19 cellular contexts compared by ENCODE assay signal in the genomic region with DNA sequence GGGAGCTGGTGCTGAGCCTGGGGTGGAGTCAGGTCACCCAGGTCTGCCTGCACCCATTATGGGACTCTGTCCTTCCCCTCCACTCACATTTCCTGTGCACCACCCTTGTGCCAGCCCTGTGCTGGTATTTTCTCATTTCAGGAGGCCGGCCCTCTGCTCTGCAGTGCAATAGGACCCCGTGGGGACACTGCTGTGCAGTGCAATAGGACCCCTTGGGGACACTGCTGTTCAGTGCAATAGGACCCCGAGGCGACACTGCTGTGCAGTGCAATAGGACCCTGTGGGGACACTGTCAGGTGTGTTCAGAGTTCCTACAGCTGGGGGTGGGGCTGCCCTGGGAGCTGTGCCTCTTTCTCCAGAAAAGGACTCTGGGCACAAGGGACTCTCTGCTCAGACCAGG. TPM values are rescaled to one million over a fixed set of nuclear protein-coding genes. Genes with fewer than 3 reads are reported as not detected.
A peak's percentile ranks its signal among the peaks of the same experiment; 100 is the strongest.
DNase-seq lines count a peak whose midpoint lies in the region; ATAC-seq, FAIRE-seq and TF ChIP-seq lines count a peak whose summit lies in the region.
"Had no signal": no experiment of that assay in that cellular context is flagged by ENCODE, and none has a peak within 500 bp of the region (broad histone marks: within the 10 kb centered on the region; RNA-seq: fewer than 3 reads in every experiment).

No MANE protein-coding gene starts in this region.

- in situ Hi-C loops in HepG2 (cut with HindIII; ENCODE audit: extremely low pct_ligation_motif_present, low pct_unique_long_range_greater_than_20kb) (no loop called here), K562 (cut with MboI) (no loop called here)

- no peaks in the 10 kb centered on the region for H3K36me3 ChIP-seq in HepG2 (replicated peaks in 1 of 2; ENCODE audit: control insufficient read depth in 1 of 2, insufficient read depth in 2 of 2, low read length in 2 of 2)
- H3K36me3 ChIP-seq in right lobe of liver = no peaks in the 10 kb centered on the region
- no peaks in the 10 kb centered on the region for H3K36me3 ChIP-seq in Loucy (ENCODE audit: insufficient read depth, low read length)
- H3K36me3 ChIP-seq in K562 (ENCODE audit: control insufficient read depth, insufficient read depth, low read length) = no peaks in the 10 kb centered on the region
- H3K36me3 ChIP-seq: BLaER1 treated with 17β-estradiol and CSF1 and Interleukin-3, amounts not matched to agents 10 nM and 100 nM had no signal

- peaks cover 11 to 70% of the 10 kb centered on the region in 2 experiments for H3K27me3 ChIP-seq in HepG2 (ENCODE audit: control insufficient read depth in 1 of 2, insufficient read depth in 2 of 2, low read length in 2 of 2)
- H3K27me3 ChIP-seq in right lobe of liver = no peaks in the 10 kb centered on the region
- no peaks in the 10 kb centered on the region for H3K27me3 ChIP-seq in Loucy (ENCODE audit: insufficient read depth, low read length, poor library complexity, severe bottlenecking)
- peaks cover 2 to 20% of the 10 kb centered on the region in 2 experiments; a peak in 3 of 5 replicates for H3K27me3 ChIP-seq in K562 (ENCODE audit: control insufficient read depth in 2 of 2, insufficient read depth in 2 of 2, low read length in 2 of 2)

- TF ChIP-seq EP300 in HepG2 (IDR thresholded peaks at IDR 0.05; ENCODE audit: low read depth in 2 of 2, low read length in 2 of 2) (no peak), HepG2 (CRISPR knock-in tag; IDR thresholded peaks at IDR 0.05; ENCODE audit: borderline replicate concordance) (no peak), K562 (IDR thresholded peaks at IDR 0.05; ENCODE audit: low read length) (no peak)

- peak; percentile 17 for ATAC-seq in HepG2
- ATAC-seq in right lobe of liver = no peak
- ATAC-seq in K562 = peak; percentile 12; the same call in 2 of the 3 replicates
- ATAC-seq: GM12878 had no signal

- H3K4me2 ChIP-seq in HepG2 (ENCODE audit: low read depth, low read length) = no peak overlapping the region
- H3K4me2 ChIP-seq in Loucy (ENCODE audit: low read depth, low read length, poor library complexity, severe bottlenecking) = no peak overlapping the region
- H3K4me2 ChIP-seq in K562 (ENCODE audit: insufficient read depth, low read length) = no peak overlapping the region
- H3K4me2 ChIP-seq: BLaER1 treated with 17β-estradiol and CSF1 and Interleukin-3, amounts not matched to agents 10 nM and 100 nM had no signal

- BruUV-seq in HepG2 (replicated peaks; lab: Mats Ljungman, UMichigan) (no TSS peak), K562 (replicated peaks; lab: Mats Ljungman, UMichigan) (no TSS peak)

- no peak for DNase-seq in HepG2 (ENCODE audit: low spot score)
- DNase-seq in right lobe of liver = no peak
- DNase-seq in K562 (ENCODE audit: extremely low read depth in 1 of 4, low spot score in 3 of 4) = no peak
- DNase-seq in HEK293T (ENCODE audit: extremely low spot score) = no peak
- DNase-seq in DMS114 treated with DMSO at 0.1 percent for 48 hours (lab: John Stamatoyannopoulos, UW; ENCODE audit: unreplicated experiment) = no peak
- no peak for DNase-seq in retina
- DNase-seq: ACHN; CD4-positive, CD25-positive, alpha-beta regulatory T cell; DMS79; GM23248; H9; HFFc6 had no signal

- POLR2A ChIA-PET in HepG2 (lab: Yijun Ruan, JAX) (no interaction called here), K562 (lab: Yijun Ruan, JAX) (interaction anchor here (0.6 to 1.2 kb wide), 3 partner anchors 20 to 69 kb away, joined by 3 to 4 read pairs (median 3); no protein-coding TSS in a partner anchor), HEK293T (lab: Yijun Ruan, JAX) (interaction anchor here (0.8 kb wide), 1 partner anchor 29 kb away, joined by 3 read pairs; no protein-coding TSS in a partner anchor)

- no peaks in the 10 kb centered on the region for H3F3A ChIP-seq in Loucy (ENCODE audit: low read depth)

- no peaks in the 10 kb centered on the region for H4K20me1 ChIP-seq in HepG2 (ENCODE audit: insufficient read depth, low read length)
- H4K20me1 ChIP-seq in Loucy (ENCODE audit: insufficient read depth, low read length, poor library complexity, severe bottlenecking) = no peaks in the 10 kb centered on the region
- H4K20me1 ChIP-seq in K562 (replicated peaks; ENCODE audit: control insufficient read depth, insufficient read depth, low read length) = no peaks in the 10 kb centered on the region

- H3K9me3 ChIP-seq in HepG2 (ENCODE audit: low read length) = no peaks in the 10 kb centered on the region
- H3K9me3 ChIP-seq in right lobe of liver = no peaks in the 10 kb centered on the region
- H3K9me3 ChIP-seq in Loucy (ENCODE audit: insufficient read depth, low read depth, low read length) = no peaks in the 10 kb centered on the region
- no peaks in the 10 kb centered on the region for H3K9me3 ChIP-seq in K562 (replicated peaks; ENCODE audit: control insufficient read depth, insufficient read depth, low read depth, low read length)
- H3K9me3 ChIP-seq: BLaER1 treated with 17β-estradiol and CSF1 and Interleukin-3, amounts not matched to agents 10 nM and 100 nM had no signal

- FAIRE-seq in HepG2 (lab: Jason Lieb, UNC) (no peak), K562 (lab: Jason Lieb, UNC) (no peak)
- FAIRE-seq: GM12878, GM18507 had no signal

- no peak overlapping the region for H3K9ac ChIP-seq in HepG2 (ENCODE audit: insufficient read depth, low read depth, low read length)
- H3K9ac ChIP-seq in Loucy (ENCODE audit: low read depth, low read length, poor library complexity, severe bottlenecking) = no peak overlapping the region
- H3K9ac ChIP-seq in K562 (ENCODE audit: insufficient read depth in 1 of 2, low read depth in 2 of 2, low read length in 2 of 2) = peak overlapping the region in 1 of 2 experiments; percentile 64; a peak in 2 of 4 replicates
- H3K9ac ChIP-seq: BLaER1 treated with 17β-estradiol and CSF1 and Interleukin-3, amounts not matched to agents 10 nM and 100 nM; GM23248 had no signal

- 0% methylated on average over 1 of the region's 4 CpGs for WGBS in HepG2 (ENCODE audit: low lambda C conversion rate)
- 60% methylated on average over 1 of the region's 4 CpGs for WGBS in right lobe of liver (ENCODE audit: insufficient coverage, low coverage, low lambda C conversion rate, missing lambda C conversion rate)
- 2% methylated on average over 4 of the region's 4 CpGs for WGBS in K562 (ENCODE audit: insufficient coverage, low coverage, missing lambda C conversion rate)

- CTCF ChIA-PET in HepG2 (lab: Yijun Ruan, JAX; ENCODE audit: low intra/inter-chr PET ratio, low total read pairs) = no interaction called here
- CTCF ChIA-PET in K562 (lab: Yijun Ruan, JAX; ENCODE audit: low intra/inter-chr PET ratio) = no interaction called here
- CTCF ChIA-PET in HEK293T (lab: Yijun Ruan, JAX) = interaction anchor here (0.9 kb wide), 1 partner anchor 11 kb away, joined by 3 read pairs; no protein-coding TSS in a partner anchor

- no peak overlapping the region for H2AFZ ChIP-seq in HepG2 (ENCODE audit: low read length)
- peak overlapping the region; percentile 57; the same call in 1 of the 2 replicates for H2AFZ ChIP-seq in Loucy (ENCODE audit: low read length)
- H2AFZ ChIP-seq in K562 (ENCODE audit: low read depth, low read length) = no peak overlapping the region
- H2AFZ ChIP-seq: GM23248 had no signal

- no peaks in the 10 kb centered on the region for H3K79me2 ChIP-seq in HepG2 (ENCODE audit: insufficient read depth, low read length)
- H3K79me2 ChIP-seq in Loucy (ENCODE audit: insufficient read depth, low read length) = no peaks in the 10 kb centered on the region
- H3K79me2 ChIP-seq in K562 (ENCODE audit: control insufficient read depth, insufficient read depth, low read length) = no peaks in the 10 kb centered on the region

- intact Hi-C loops in HepG2 (cut with micrococcal nuclease; ENCODE audit: unreplicated experiment) (no loop called here), right lobe of liver (cut with DNase I) (no loop called here), K562 (cut with micrococcal nuclease) (no loop called here)

- no peaks in the 10 kb centered on the region for H3K9me1 ChIP-seq in K562 (ENCODE audit: control insufficient read depth, insufficient read depth, low read length)

- H3K4me3 ChIP-seq in HepG2 (replicated peaks in 1 of 3; ENCODE audit: insufficient read depth in 1 of 3, low read depth in 2 of 3, low read length in 3 of 3) (no peak overlapping the region), right lobe of liver (no peak overlapping the region), Loucy (ENCODE audit: low read length, poor library complexity, severe bottlenecking) (no peak overlapping the region), K562 (no peak overlapping the region)
- H3K4me3 ChIP-seq: BLaER1 treated with 17β-estradiol and CSF1 and Interleukin-3, amounts not matched to agents 10 nM and 100 nM; GM12878; GM23248 had no signal

- TF ChIP-seq CTCF in HepG2 (CRISPR knock-in tag; IDR thresholded peaks at IDR 0.05) (no peak), right lobe of liver (IDR thresholded peaks at IDR 0.05) (no peak), Loucy (conservative IDR thresholded peaks at IDR 0.05; ENCODE audit: low read length) (no peak), K562 (IDR thresholded peaks at IDR 0.05 in 2 of 3, conservative IDR thresholded peaks at IDR 0.05 in 1 of 3; ENCODE audit: insufficient read depth in 2 of 3, low read depth in 1 of 3, low read length in 3 of 3) (no peak)

- no peak overlapping the region for H3K27ac ChIP-seq in HepG2 (ENCODE audit: extremely low read length, insufficient read depth, low read length)
- no peak overlapping the region for H3K27ac ChIP-seq in right lobe of liver
- H3K27ac ChIP-seq in K562 (ENCODE audit: extremely low read depth, low read depth, low read length) = no peak overlapping the region
- H3K27ac ChIP-seq: BLaER1 treated with 17β-estradiol and CSF1 and Interleukin-3, amounts not matched to agents 10 nM and 100 nM; GM23248; HL-60 had no signal

- no peaks in the 10 kb centered on the region for H3K4me1 ChIP-seq in HepG2 (ENCODE audit: insufficient read depth, low read length)
- no peaks in the 10 kb centered on the region for H3K4me1 ChIP-seq in right lobe of liver
- H3K4me1 ChIP-seq in Loucy (ENCODE audit: insufficient read depth, low read length, poor library complexity, severe bottlenecking) = no peaks in the 10 kb centered on the region
- H3K4me1 ChIP-seq in K562 (replicated peaks in 1 of 2; ENCODE audit: control insufficient read depth in 2 of 2, insufficient read depth in 2 of 2, low read length in 2 of 2) = peaks cover 17 to 39% of the 10 kb centered on the region in 2 experiments
- H3K4me1 ChIP-seq: BLaER1 treated with 17β-estradiol and CSF1 and Interleukin-3, amounts not matched to agents 10 nM and 100 nM had no signal

- H3K9me2 ChIP-seq in Loucy (replicated peaks; ENCODE audit: low read depth, low read length) = no peaks in the 10 kb centered on the region

- TF ChIP-seq POLR2A in HepG2 (IDR thresholded peaks at IDR 0.05; ENCODE audit: insufficient read depth in 1 of 2, low read depth in 2 of 2, low read length in 2 of 2) (no peak), right lobe of liver (IDR thresholded peaks at IDR 0.05) (no peak), K562 (conservative IDR thresholded peaks at IDR 0.05) (no peak)

- no peak for TF ChIP-seq RAD21 in HepG2 (CRISPR knock-in tag; IDR thresholded peaks at IDR 0.05)
- no peak for TF ChIP-seq RAD21 in K562 (CRISPR knock-in tag; conservative IDR thresholded peaks at IDR 0.05 in 1 of 2, IDR thresholded peaks at IDR 0.05 in 1 of 2)

RNA-seq across cellular contexts. Expression of a gene that starts 36.2 kb away (rescaled TPM):
- total RNA-seq in HepG2 (2016; rRNA removed; fragmentation: Illumina TruSeq; extraction: Trizol) (not detected in 2 replicates), right lobe of liver (not detected), K562 (2014; rRNA removed) (0.86 and 1.2 TPM in 2 replicates), K562 (2014; rRNA removed; fragmentation: Illumina TruSeq; extraction: Trizol) (0.55 and 0.64 TPM in 2 replicates), K562 (2015; rRNA removed; fragmentation: Illumina TruSeq; extraction: Trizol) (0.79 and 1.0 TPM in 2 replicates), K562 (2021) (2.5 and 3.8 TPM in 2 replicates)
- not detected in 2 replicates for total RNA-seq in HepG2 (2016; cell fraction: cytosol; rRNA removed; fragmentation: Illumina TruSeq; extraction: Trizol; ENCODE audit: low read depth)
- total RNA-seq in HepG2 (2016; cell fraction: insoluble cytoplasmic fraction; rRNA removed; fragmentation: Illumina TruSeq; extraction: Trizol) = not detected in 2 replicates
- not detected in 2 replicates for total RNA-seq in HepG2 (2016; cell fraction: membrane; rRNA removed; fragmentation: Illumina TruSeq; extraction: Trizol)
- total RNA-seq in HepG2 (2016; cell fraction: nucleus; rRNA removed; fragmentation: Illumina TruSeq; extraction: Trizol) = not detected in 2 replicates
- polyA plus RNA-seq in HepG2 (2011; rRNA removed) (not detected in 2 replicates), K562 (2011; rRNA removed) (4.3 and 10.7 TPM in 2 replicates), K562 (2014; fragmentation: Illumina TruSeq; extraction: Trizol) (1.6 and 2.4 TPM in 2 replicates), K562 (2014; fragmentation: Nextera tagmentation; extraction: Ambion mirVana) (under 1 TPM; 0.25 to 0.37 TPM), K562 (2014; rRNA removed) (2.3 and 3.4 TPM in 2 replicates)
- polyA plus RNA-seq in HepG2 (2011; cell fraction: cytosol; rRNA removed) = not detected in 2 replicates
- polyA plus RNA-seq in HepG2 (2011; cell fraction: nucleus; rRNA removed) = not detected in 2 replicates
- not detected in 2 replicates for polyA plus RNA-seq in HepG2 (2012)
- not detected in 2 replicates for polyA plus RNA-seq in HepG2 (2016; cell fraction: cytosol; fragmentation: Illumina TruSeq; extraction: Trizol; ENCODE audit: low read depth)
- polyA plus RNA-seq in HepG2 (2016; cell fraction: insoluble cytoplasmic fraction; fragmentation: Illumina TruSeq; extraction: Trizol; ENCODE audit: low read depth) = not detected in 2 replicates
- polyA plus RNA-seq in HepG2 (2016; cell fraction: membrane; fragmentation: Illumina TruSeq; extraction: Trizol; ENCODE audit: low read depth) = not detected in 2 replicates
- not detected in 2 replicates for polyA plus RNA-seq in HepG2 (2016; cell fraction: nucleus; fragmentation: Illumina TruSeq; extraction: Trizol; ENCODE audit: insufficient read depth, low read depth)
- polyA minus RNA-seq in HepG2 (2011; rRNA and poly(A)+ RNA removed; ENCODE audit: low replicate concordance) = 1.9 TPM in 1 of 2 replicates, not detected in the other
- polyA minus RNA-seq in HepG2 (2011; cell fraction: cytosol; rRNA and poly(A)+ RNA removed) = not detected in 2 replicates
- polyA minus RNA-seq in HepG2 (2011; cell fraction: nucleus; rRNA and poly(A)+ RNA removed) = not detected in 2 replicates
- 5.4 and 9.4 TPM in 2 replicates for total RNA-seq in K562 (2011; cell fraction: chromatin; rRNA removed; ENCODE audit: low replicate concordance)
- 7.1 and 8.2 TPM in 2 replicates for total RNA-seq in K562 (2011; cell fraction: nucleolus; rRNA removed)
- 7.4 and 7.9 TPM in 2 replicates for total RNA-seq in K562 (2011; cell fraction: nucleoplasm; rRNA removed)
- polyA plus RNA-seq in K562 (2011; cell fraction: cytosol; rRNA removed) = 5.9 and 9.6 TPM in 2 replicates
- polyA plus RNA-seq in K562 (2011; cell fraction: nucleus; rRNA removed) = 16.2 and 16.5 TPM in 2 replicates
- polyA plus RNA-seq in K562 (2012) = 2.5 and 4.8 TPM in 2 replicates
- polyA minus RNA-seq in K562 (2011; rRNA and poly(A)+ RNA removed) = 2.5 and 3.5 TPM in 2 replicates
- polyA minus RNA-seq in K562 (2011; cell fraction: cytosol; rRNA and poly(A)+ RNA removed) = 1.7 and 6.7 TPM in 2 replicates
- 1.9 and 3.8 TPM in 2 replicates for polyA minus RNA-seq in K562 (2011; cell fraction: nucleus; rRNA and poly(A)+ RNA removed)
- total RNA-seq: CD4-positive, CD25-positive, alpha-beta regulatory T cell; GM12878; GM23248; HFFc6 had no signal
- polyA plus RNA-seq: CD4-positive, CD25-positive, alpha-beta regulatory T cell; GM23248 had no signal

RNA-seq across cellular contexts. Expression of a gene that starts 59.3 kb away (rescaled TPM):
- total RNA-seq in HepG2 (2016; rRNA removed; fragmentation: Illumina TruSeq; extraction: Trizol) = 1.5 and 11.0 TPM in 2 replicates
- total RNA-seq in HepG2 (2016; cell fraction: cytosol; rRNA removed; fragmentation: Illumina TruSeq; extraction: Trizol; ENCODE audit: low read depth) = 0.81 and 1.3 TPM in 2 replicates
- 2.5 and 10.2 TPM in 2 replicates for total RNA-seq in HepG2 (2016; cell fraction: insoluble cytoplasmic fraction; rRNA removed; fragmentation: Illumina TruSeq; extraction: Trizol)
- 1.7 and 2.5 TPM in 2 replicates for total RNA-seq in HepG2 (2016; cell fraction: membrane; rRNA removed; fragmentation: Illumina TruSeq; extraction: Trizol)
- total RNA-seq in HepG2 (2016; cell fraction: nucleus; rRNA removed; fragmentation: Illumina TruSeq; extraction: Trizol) = 15.1 and 16.3 TPM in 2 replicates
- polyA plus RNA-seq in HepG2 (2011; rRNA removed) = 5.4 and 7.3 TPM in 2 replicates
- 2.5 TPM in 2 replicates for polyA plus RNA-seq in HepG2 (2011; cell fraction: cytosol; rRNA removed)
- 64.9 and 80.8 TPM in 2 replicates for polyA plus RNA-seq in HepG2 (2011; cell fraction: nucleus; rRNA removed)
- 5.2 and 6.0 TPM in 2 replicates for polyA plus RNA-seq in HepG2 (2012)
- polyA plus RNA-seq in HepG2 (2016; cell fraction: cytosol; fragmentation: Illumina TruSeq; extraction: Trizol; ENCODE audit: low read depth) = 0.85 and 1.2 TPM in 2 replicates
- 1.3 and 2.2 TPM in 2 replicates for polyA plus RNA-seq in HepG2 (2016; cell fraction: insoluble cytoplasmic fraction; fragmentation: Illumina TruSeq; extraction: Trizol; ENCODE audit: low read depth)
- 1.0 and 1.2 TPM in 2 replicates for polyA plus RNA-seq in HepG2 (2016; cell fraction: membrane; fragmentation: Illumina TruSeq; extraction: Trizol; ENCODE audit: low read depth)
- polyA plus RNA-seq in HepG2 (2016; cell fraction: nucleus; fragmentation: Illumina TruSeq; extraction: Trizol; ENCODE audit: insufficient read depth, low read depth) = 32.6 and 35.3 TPM in 2 replicates
- 0.47 and 3.4 TPM in 2 replicates for polyA minus RNA-seq in HepG2 (2011; rRNA and poly(A)+ RNA removed; ENCODE audit: low replicate concordance)
- 1.4 and 1.7 TPM in 2 replicates for polyA minus RNA-seq in HepG2 (2011; cell fraction: cytosol; rRNA and poly(A)+ RNA removed)
- polyA minus RNA-seq in HepG2 (2011; cell fraction: nucleus; rRNA and poly(A)+ RNA removed) = 11.1 and 15.8 TPM in 2 replicates
- total RNA-seq in right lobe of liver = 10 to 100 TPM; 26.6 to 48.7 (median 33.5) TPM
- 2.2 and 5.8 TPM in 2 replicates for total RNA-seq in K562 (2011; cell fraction: chromatin; rRNA removed; ENCODE audit: low replicate concordance)
- total RNA-seq in K562 (2011; cell fraction: nucleolus; rRNA removed) = 5.3 and 5.8 TPM in 2 replicates
- total RNA-seq in K562 (2011; cell fraction: nucleoplasm; rRNA removed) = 3.4 and 3.7 TPM in 2 replicates
- total RNA-seq in K562 (2014; rRNA removed) = 0.32 and 0.33 TPM in 2 replicates
- total RNA-seq in K562 (2014; rRNA removed; fragmentation: Illumina TruSeq; extraction: Trizol) = 0.25 and 0.32 TPM in 2 replicates
- 0.23 and 0.36 TPM in 2 replicates for total RNA-seq in K562 (2015; rRNA removed; fragmentation: Illumina TruSeq; extraction: Trizol)
- total RNA-seq in K562 (2021) = 0.71 and 0.81 TPM in 2 replicates
- polyA plus RNA-seq in K562 (2011; rRNA removed) = 0.29 and 1.6 TPM in 2 replicates
- polyA plus RNA-seq in K562 (2011; cell fraction: cytosol; rRNA removed) = 0.46 and 1.1 TPM in 2 replicates
- polyA plus RNA-seq in K562 (2011; cell fraction: nucleus; rRNA removed) = 5.6 and 13.1 TPM in 2 replicates
- 0.79 and 3.1 TPM in 2 replicates for polyA plus RNA-seq in K562 (2012)
- polyA plus RNA-seq in K562 (2014; fragmentation: Illumina TruSeq; extraction: Trizol) = 0.17 and 0.52 TPM in 2 replicates
- under 1 TPM; 0.06 TPM for polyA plus RNA-seq in K562 (2014; fragmentation: Nextera tagmentation; extraction: Ambion mirVana)
- 0.13 and 1.1 TPM in 2 replicates for polyA plus RNA-seq in K562 (2014; rRNA removed)
- polyA minus RNA-seq in K562 (2011; rRNA and poly(A)+ RNA removed) = 0.70 and 0.93 TPM in 2 replicates
- not detected in 2 replicates for polyA minus RNA-seq in K562 (2011; cell fraction: cytosol; rRNA and poly(A)+ RNA removed)
- 1.2 and 5.1 TPM in 2 replicates for polyA minus RNA-seq in K562 (2011; cell fraction: nucleus; rRNA and poly(A)+ RNA removed)
- total RNA-seq: A172, G401 had no signal

Comparison
In these comparisons a context has a peak if more than half of its experiments do, and no peak if none do; other contexts are left out.
1. ATAC-seq: peak in HepG2 (single experiment) and K562 (single experiment); none in right lobe of liver (0 of 4).